ENCODE assay signal across 18 cellular contexts in genomic region chr17:75673487-75673886, GRCh38.
"Had no signal": no experiment of that assay in that cellular context is flagged by ENCODE, and none has a peak within 500 bp of the region (broad histone marks: within the 10 kb centered on the region; RNA-seq: fewer than 3 reads in every experiment).

No MANE protein-coding gene starts in this region.

- FAIRE-seq: colon had no signal

- H3K27me3 ChIP-seq: gastroesophageal sphincter, tibial artery had no signal

- H3K4me3 ChIP-seq: gastroesophageal sphincter, lung, skin epidermis, tibial artery had no signal

- H3K27ac Mint-ChIP-seq: T-helper 2 cell treated with Interferon-gamma antibody and Interleukin-4, amounts not matched to agents 5 μg/mL and 100 μg/mL, for 36 hours had no signal

- H3K9me3 ChIP-seq: gastroesophageal sphincter, tibial artery had no signal

- DNase-seq: activated CD4-positive, alpha-beta T cell treated with anti-CD3 and anti-CD28 coated beads, Interleukin-2, amount 50 U/mL, for 4 hours; activated effector memory CD4-positive, alpha-beta T cell treated with Interleukin-2 at 50 U/mL for 16 hours; activated naive CD4-positive, alpha-beta T cell treated with anti-CD3 and anti-CD28 coated beads, Interleukin-2, amount 50 U/mL, for 16 hours; activated T-cell treated with anti-CD3 and anti-CD28 coated beads, Interleukin-2, amount 50 U/mL, for 1 hour; amniotic stem cell; caudate nucleus; midbrain; posterior cingulate gyrus; stimulated activated CD4-positive, alpha-beta T cell treated with anti-CD3 and anti-CD28 coated beads, Interleukin-15, amount 100 ng/mL, for 24 hours; stimulated activated CD4-positive, alpha-beta T cell treated with anti-CD3 and anti-CD28 coated beads, Interleukin-4, amount 100 ng/mL, for 24 hours; stimulated activated naive CD4-positive, alpha-beta T cell; tibial artery had no signal

- ATAC-seq: activated CD4-positive, CD25-positive, alpha-beta regulatory T cell treated with anti-CD3 and anti-CD28 coated beads, Interleukin-2, amount 50 U/mL, for 24 hours; gastroesophageal sphincter had no signal

- H3K27ac ChIP-seq: gastroesophageal sphincter, skin epidermis, tibial artery had no signal

- H3K9me3 Mint-ChIP-seq: T-helper 2 cell treated with Interferon-gamma antibody and Interleukin-4, amounts not matched to agents 5 μg/mL and 100 μg/mL, for 36 hours had no signal

- H3K4me3 Mint-ChIP-seq: T-helper 2 cell treated with Interferon-gamma antibody and Interleukin-4, amounts not matched to agents 5 μg/mL and 100 μg/mL, for 36 hours had no signal
